ENCODE assay signal across 1 cellular context in the genomic region with DNA sequence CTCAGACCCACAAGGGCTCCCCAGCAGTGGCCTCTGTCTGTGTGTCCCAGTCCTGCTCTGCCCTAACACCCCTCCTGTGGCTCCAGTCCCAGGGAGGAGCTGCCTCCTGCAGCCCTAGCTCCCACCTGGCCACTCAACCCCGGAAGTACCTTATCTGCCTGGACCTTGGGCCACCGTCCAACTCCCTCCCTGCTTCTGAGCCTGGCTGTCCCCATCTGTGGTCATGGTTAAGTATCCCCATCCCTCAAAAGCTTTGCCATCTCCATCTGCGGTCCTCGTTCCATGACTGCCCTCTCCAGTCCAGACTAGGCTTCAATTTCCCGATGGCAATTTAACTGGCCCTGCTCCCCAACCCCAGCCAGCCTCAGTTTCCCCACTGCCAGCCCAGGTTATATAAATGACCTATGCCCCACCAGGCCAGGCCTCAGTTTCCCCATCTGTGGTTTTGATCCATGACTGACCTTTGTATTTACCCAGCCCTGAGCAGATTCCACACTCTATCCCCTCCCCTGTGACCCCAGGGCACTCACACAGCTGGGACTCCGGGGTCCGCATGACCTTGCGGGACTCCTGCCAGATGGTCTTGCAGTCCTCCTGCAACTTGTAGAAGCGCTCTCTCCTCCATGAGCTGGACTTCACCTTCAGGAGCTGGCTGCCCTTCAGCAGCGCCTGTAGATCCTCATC.
TF ChIP-seq lines count a peak whose summit lies in the region.

No MANE protein-coding gene starts in this region.

TF ChIP-seq in K562, 482 proteins besides CTCF, POLR2A, EP300 and RAD21 (continued from another document and continues in another):
- no peak for TF ChIP-seq HCFC1 (IDR thresholded peaks at IDR 0.05; ENCODE audit: low read depth, low read length)
- TF ChIP-seq NR2F6 (CRISPR knock-in tag; IDR thresholded peaks at IDR 0.05), result no peak
- TF ChIP-seq, protein P1, sequence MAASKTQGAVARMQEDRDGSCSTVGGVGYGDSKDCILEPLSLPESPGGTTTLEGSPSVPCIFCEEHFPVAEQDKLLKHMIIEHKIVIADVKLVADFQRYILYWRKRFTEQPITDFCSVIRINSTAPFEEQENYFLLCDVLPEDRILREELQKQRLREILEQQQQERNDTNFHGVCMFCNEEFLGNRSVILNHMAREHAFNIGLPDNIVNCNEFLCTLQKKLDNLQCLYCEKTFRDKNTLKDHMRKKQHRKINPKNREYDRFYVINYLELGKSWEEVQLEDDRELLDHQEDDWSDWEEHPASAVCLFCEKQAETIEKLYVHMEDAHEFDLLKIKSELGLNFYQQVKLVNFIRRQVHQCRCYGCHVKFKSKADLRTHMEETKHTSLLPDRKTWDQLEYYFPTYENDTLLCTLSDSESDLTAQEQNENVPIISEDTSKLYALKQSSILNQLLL (CRISPR knock-in tag; IDR thresholded peaks at IDR 0.05; ENCODE audit: borderline replicate concordance), result no peak
- TF ChIP-seq TEAD4 (IDR thresholded peaks at IDR 0.05; ENCODE audit: low read length), result no peak
- no peak for TF ChIP-seq TEAD4 (CRISPR knock-in tag; IDR thresholded peaks at IDR 0.05; ENCODE audit: borderline replicate concordance)
- no peak for TF ChIP-seq TFAM (CRISPR knock-in tag; conservative IDR thresholded peaks at IDR 0.05)
- no peak for TF ChIP-seq ID3 (CRISPR knock-in tag; IDR thresholded peaks at IDR 0.05)
- no peak for TF ChIP-seq ID3 (tag; IDR thresholded peaks at IDR 0.05)
- no peak for TF ChIP-seq ZC3H4 (CRISPR knock-in tag; IDR thresholded peaks at IDR 0.05; ENCODE audit: borderline replicate concordance)
- TF ChIP-seq XRCC5 (IDR thresholded peaks at IDR 0.05; ENCODE audit: low read depth, low read length), result 0 out of 2 replicates have a peak, but pooled peaks have one; percentile 55
- TF ChIP-seq ZNF668 (CRISPR knock-in tag; IDR thresholded peaks at IDR 0.05), result no peak
- TF ChIP-seq NRF1 (conservative IDR thresholded peaks at IDR 0.05 in 1 of 2, IDR thresholded peaks at IDR 0.05 in 1 of 2), result 0 out of 4 replicates have a peak, but pooled peaks of 1 of the 2 experiments have one; percentile 16
- no peak for TF ChIP-seq ZNF778 (CRISPR knock-in tag; IDR thresholded peaks at IDR 0.05)
- no peak for TF ChIP-seq TAF15 (IDR thresholded peaks at IDR 0.05; ENCODE audit: low read depth, low read length)
- TF ChIP-seq ZNF232 (CRISPR knock-in tag; IDR thresholded peaks at IDR 0.05), result no peak
- no peak for TF ChIP-seq ZNF316 (IDR thresholded peaks at IDR 0.05)
- TF ChIP-seq, protein P2, sequence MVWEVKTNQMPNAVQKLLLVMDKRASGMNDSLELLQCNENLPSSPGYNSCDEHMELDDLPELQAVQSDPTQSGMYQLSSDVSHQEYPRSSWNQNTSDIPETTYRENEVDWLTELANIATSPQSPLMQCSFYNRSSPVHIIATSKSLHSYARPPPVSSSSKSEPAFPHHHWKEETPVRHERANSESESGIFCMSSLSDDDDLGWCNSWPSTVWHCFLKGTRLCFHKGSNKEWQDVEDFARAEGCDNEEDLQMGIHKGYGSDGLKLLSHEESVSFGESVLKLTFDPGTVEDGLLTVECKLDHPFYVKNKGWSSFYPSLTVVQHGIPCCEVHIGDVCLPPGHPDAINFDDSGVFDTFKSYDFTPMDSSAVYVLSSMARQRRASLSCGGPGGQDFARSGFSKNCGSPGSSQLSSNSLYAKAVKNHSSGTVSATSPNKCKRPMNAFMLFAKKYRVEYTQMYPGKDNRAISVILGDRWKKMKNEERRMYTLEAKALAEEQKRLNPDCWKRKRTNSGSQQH (CRISPR knock-in tag; IDR thresholded peaks at IDR 0.05), result no peak
- TF ChIP-seq, protein P3, sequence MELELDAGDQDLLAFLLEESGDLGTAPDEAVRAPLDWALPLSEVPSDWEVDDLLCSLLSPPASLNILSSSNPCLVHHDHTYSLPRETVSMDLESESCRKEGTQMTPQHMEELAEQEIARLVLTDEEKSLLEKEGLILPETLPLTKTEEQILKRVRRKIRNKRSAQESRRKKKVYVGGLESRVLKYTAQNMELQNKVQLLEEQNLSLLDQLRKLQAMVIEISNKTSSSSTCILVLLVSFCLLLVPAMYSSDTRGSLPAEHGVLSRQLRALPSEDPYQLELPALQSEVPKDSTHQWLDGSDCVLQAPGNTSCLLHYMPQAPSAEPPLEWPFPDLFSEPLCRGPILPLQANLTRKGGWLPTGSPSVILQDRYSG (tag; conservative IDR thresholded peaks at IDR 0.05; ENCODE audit: low read depth), result no peak
- TF ChIP-seq ZNF274 (IDR thresholded peaks at IDR 0.05; ENCODE audit: borderline replicate concordance, low read depth, low read length), result no peak
- TF ChIP-seq KAT2B (IDR thresholded peaks at IDR 0.05; ENCODE audit: low read depth, low read length), result no peak
- TF ChIP-seq POLR2AphosphoS2 (IDR thresholded peaks at IDR 0.05; ENCODE audit: low read length), result no peak
- TF ChIP-seq ILK (tag; IDR thresholded peaks at IDR 0.05; ENCODE audit: borderline replicate concordance, low read depth), result no peak
- TF ChIP-seq CREB5 (CRISPR knock-in tag; IDR thresholded peaks at IDR 0.05), result no peak
- TF ChIP-seq, protein P4, sequence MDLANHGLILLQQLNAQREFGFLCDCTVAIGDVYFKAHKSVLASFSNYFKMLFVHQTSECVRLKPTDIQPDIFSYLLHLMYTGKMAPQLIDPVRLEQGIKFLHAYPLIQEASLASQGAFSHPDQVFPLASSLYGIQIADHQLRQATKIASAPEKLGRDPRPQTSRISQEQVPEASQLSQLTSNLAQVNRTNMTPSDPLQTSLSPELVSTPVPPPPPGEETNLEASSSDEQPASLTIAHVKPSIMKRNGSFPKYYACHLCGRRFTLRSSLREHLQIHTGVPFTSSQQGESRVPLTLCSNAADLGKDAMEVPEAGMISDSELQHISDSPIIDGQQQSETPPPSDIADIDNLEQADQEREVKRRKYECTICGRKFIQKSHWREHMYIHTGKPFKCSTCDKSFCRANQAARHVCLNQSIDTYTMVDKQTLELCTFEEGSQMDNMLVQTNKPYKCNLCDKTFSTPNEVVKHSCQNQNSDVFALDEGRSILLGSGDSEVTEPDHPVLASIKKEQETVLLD (IDR thresholded peaks at IDR 0.05), result peak; percentile 74; the same call in 1 of the 2 replicates
- TF ChIP-seq CSDE1 (IDR thresholded peaks at IDR 0.05), result no peak
- TF ChIP-seq RBM39 (optimal IDR thresholded peaks at IDR 0.05; ENCODE audit: low read depth, low read length), result no peak
- TF ChIP-seq, protein P5, sequence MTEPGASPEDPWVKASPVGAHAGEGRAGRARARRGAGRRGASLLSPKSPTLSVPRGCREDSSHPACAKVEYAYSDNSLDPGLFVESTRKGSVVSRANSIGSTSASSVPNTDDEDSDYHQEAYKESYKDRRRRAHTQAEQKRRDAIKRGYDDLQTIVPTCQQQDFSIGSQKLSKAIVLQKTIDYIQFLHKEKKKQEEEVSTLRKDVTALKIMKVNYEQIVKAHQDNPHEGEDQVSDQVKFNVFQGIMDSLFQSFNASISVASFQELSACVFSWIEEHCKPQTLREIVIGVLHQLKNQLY (CRISPR knock-in tag; conservative IDR thresholded peaks at IDR 0.05), result no peak
- TF ChIP-seq IRF1 (CRISPR knock-in tag; IDR thresholded peaks at IDR 0.05; ENCODE audit: borderline replicate concordance), result no peak
- no peak for TF ChIP-seq ZNF766 (CRISPR knock-in tag; conservative IDR thresholded peaks at IDR 0.05)
- TF ChIP-seq GATA2 (CRISPR knock-in tag; IDR thresholded peaks at IDR 0.05), result peak; percentile 42; the same call in 1 of the 2 replicates
- TF ChIP-seq ZBTB1 (CRISPR knock-in tag; IDR thresholded peaks at IDR 0.05; ENCODE audit: borderline replicate concordance, low read depth), result no peak
- 0 out of 2 replicates have a peak, but pooled peaks have one; percentile 3 for TF ChIP-seq NFIX (CRISPR knock-in tag; IDR thresholded peaks at IDR 0.05; ENCODE audit: low read depth)
- no peak for TF ChIP-seq SMARCC2 (IDR thresholded peaks at IDR 0.05; ENCODE audit: low read depth)
- TF ChIP-seq, protein P6, sequence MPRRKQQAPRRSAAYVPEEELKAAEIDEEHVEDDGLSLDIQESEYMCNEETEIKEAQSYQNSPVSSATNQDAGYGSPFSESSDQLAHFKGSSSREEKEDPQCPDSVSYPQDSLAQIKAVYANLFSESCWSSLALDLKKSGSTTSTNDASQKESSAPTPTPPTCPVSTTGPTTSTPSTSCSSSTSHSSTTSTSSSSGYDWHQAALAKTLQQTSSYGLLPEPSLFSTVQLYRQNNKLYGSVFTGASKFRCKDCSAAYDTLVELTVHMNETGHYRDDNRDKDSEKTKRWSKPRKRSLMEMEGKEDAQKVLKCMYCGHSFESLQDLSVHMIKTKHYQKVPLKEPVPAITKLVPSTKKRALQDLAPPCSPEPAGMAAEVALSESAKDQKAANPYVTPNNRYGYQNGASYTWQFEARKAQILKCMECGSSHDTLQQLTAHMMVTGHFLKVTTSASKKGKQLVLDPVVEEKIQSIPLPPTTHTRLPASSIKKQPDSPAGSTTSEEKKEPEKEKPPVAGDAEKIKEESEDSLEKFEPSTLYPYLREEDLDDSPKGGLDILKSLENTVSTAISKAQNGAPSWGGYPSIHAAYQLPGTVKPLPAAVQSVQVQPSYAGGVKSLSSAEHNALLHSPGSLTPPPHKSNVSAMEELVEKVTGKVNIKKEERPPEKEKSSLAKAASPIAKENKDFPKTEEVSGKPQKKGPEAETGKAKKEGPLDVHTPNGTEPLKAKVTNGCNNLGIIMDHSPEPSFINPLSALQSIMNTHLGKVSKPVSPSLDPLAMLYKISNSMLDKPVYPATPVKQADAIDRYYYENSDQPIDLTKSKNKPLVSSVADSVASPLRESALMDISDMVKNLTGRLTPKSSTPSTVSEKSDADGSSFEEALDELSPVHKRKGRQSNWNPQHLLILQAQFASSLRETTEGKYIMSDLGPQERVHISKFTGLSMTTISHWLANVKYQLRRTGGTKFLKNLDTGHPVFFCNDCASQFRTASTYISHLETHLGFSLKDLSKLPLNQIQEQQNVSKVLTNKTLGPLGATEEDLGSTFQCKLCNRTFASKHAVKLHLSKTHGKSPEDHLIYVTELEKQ (CRISPR knock-in tag; IDR thresholded peaks at IDR 0.05), result no peak
- peak; percentile 67 for TF ChIP-seq ARID1B (IDR thresholded peaks at IDR 0.05)
- no peak for TF ChIP-seq CBX2 (IDR thresholded peaks at IDR 0.05; ENCODE audit: insufficient read depth, low read length, poor library complexity, severe bottlenecking)
- no peak for TF ChIP-seq ZNF639 (CRISPR knock-in tag; conservative IDR thresholded peaks at IDR 0.05 in 1 of 2, IDR thresholded peaks at IDR 0.05 in 1 of 2)
- no peak for TF ChIP-seq ZSCAN32 (CRISPR knock-in tag; IDR thresholded peaks at IDR 0.05)
- TF ChIP-seq CLOCK (CRISPR knock-in tag; IDR thresholded peaks at IDR 0.05; ENCODE audit: borderline replicate concordance), result no peak
- TF ChIP-seq SAFB2 (IDR thresholded peaks at IDR 0.05; ENCODE audit: borderline replicate concordance, low read depth, low read length, severe bottlenecking), result no peak
- TF ChIP-seq, protein P7, sequence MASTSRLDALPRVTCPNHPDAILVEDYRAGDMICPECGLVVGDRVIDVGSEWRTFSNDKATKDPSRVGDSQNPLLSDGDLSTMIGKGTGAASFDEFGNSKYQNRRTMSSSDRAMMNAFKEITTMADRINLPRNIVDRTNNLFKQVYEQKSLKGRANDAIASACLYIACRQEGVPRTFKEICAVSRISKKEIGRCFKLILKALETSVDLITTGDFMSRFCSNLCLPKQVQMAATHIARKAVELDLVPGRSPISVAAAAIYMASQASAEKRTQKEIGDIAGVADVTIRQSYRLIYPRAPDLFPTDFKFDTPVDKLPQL (IDR thresholded peaks at IDR 0.05; ENCODE audit: extremely low read depth, insufficient read length), result no peak
- peak in 1 of 2 experiments; percentile 26; a peak in 1 of 4 replicates for TF ChIP-seq SIN3A (IDR thresholded peaks at IDR 0.05; ENCODE audit: borderline replicate concordance in 2 of 2, control insufficient read depth in 1 of 2, low read depth in 2 of 2, low read length in 2 of 2)
